9 cellular contexts compared by ENCODE assay signal in genomic region chr9:95025213-95026170, GRCh38.
DNase-seq lines count a peak whose midpoint lies in the region; ATAC-seq and FAIRE-seq lines count a peak whose summit lies in the region.
"Had no signal": no experiment of that assay in that cellular context is flagged by ENCODE, and none has a peak within 500 bp of the region (broad histone marks: within the 10 kb centered on the region; RNA-seq: fewer than 3 reads in every experiment).

No MANE protein-coding gene starts in this region.

- peaks cover 93% of the 10 kb centered on the region for H3K4me1 ChIP-seq in muscle layer of colon (ENCODE audit: insufficient read depth, low read length)

- no peak for ATAC-seq in HG02938 (IDR thresholded peaks at IDR 0.05; ENCODE audit: unreplicated experiment)

- FAIRE-seq in endometrium (lab: Jason Lieb, UNC): peak; percentile 77
- FAIRE-seq: TTC549 had no signal

- DNase-seq in ACHN (peak; percentile 58), NCI-H2029 (lab: John Stamatoyannopoulos, UW) (peak; percentile 82), GM19238 (ENCODE audit: insufficient read length, low spot score) (no peak), amniotic stem cell (lab: John Stamatoyannopoulos, UW) (no peak)
- DNase-seq in stimulated activated CD4-positive, alpha-beta T cell treated with anti-CD3 and anti-CD28 coated beads, Interleukin-12 subunit alpha, Interleukin-12 subunit beta, amount 100 ng/mL, for 4 hours: no peak

- in situ Hi-C loops in ACHN (cut with HindIII; ENCODE audit: low pct_ligation_motif_present, low pct_unique_long_range_greater_than_20kb, low sequenced_read_pairs): no loop called here

- H3K27me3 ChIP-seq in muscle layer of colon (ENCODE audit: control insufficient read depth in 1 of 2, insufficient read depth in 2 of 2, low read length in 2 of 2): no peaks in the 10 kb centered on the region

- H3K4me3 ChIP-seq in muscle layer of colon (ENCODE audit: low read depth in 1 of 2, low read length in 2 of 2): peak overlapping the region in 1 of 2 donors; percentile 47

- H3K9me3 ChIP-seq in muscle layer of colon (ENCODE audit: low read length): no peaks in the 10 kb centered on the region

- H3K27ac ChIP-seq in muscle layer of colon (ENCODE audit: low read depth, low read length): peak overlapping the region; percentile 89

- H3K36me3 ChIP-seq in muscle layer of colon (ENCODE audit: insufficient read depth, low read length): peaks cover 34% of the 10 kb centered on the region

- peak overlapping the region; percentile 42 for H3K9ac ChIP-seq in muscle layer of colon (ENCODE audit: low read length)

Comparison
In these comparisons a context has a peak if more than half of its experiments do, and no peak if none do; other contexts are left out.
1. DNase-seq: peak in ACHN (single experiment) and NCI-H2029 (single experiment); none in GM19238 (single experiment), stimulated activated CD4-positive, alpha-beta T cell treated with anti-CD3 and anti-CD28 coated beads, Interleukin-12 subunit alpha, Interleukin-12 subunit beta, amount 100 ng/mL, for 4 hours (single experiment) and amniotic stem cell (single experiment).